Comparison of ENCODE assay signal across 22 cellular contexts in the genomic region with DNA sequence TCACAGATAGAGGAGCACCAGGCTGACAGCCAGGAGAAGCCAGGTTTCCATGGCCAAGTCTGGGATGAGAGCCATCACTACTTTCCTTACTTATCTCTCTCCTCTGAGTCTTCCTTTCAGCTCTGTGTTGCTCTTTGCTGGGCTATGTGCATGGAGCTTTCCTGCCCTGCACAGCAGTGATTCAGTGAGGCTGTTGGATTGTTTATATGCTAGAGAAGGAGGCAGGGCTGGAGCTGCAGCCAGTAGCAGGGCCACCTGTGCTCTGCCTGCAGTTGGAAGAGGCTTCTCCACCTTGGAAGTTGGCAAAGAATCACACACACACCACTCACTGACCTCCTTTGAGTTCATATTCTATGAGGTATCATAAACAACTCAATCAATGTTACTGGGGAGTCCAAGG. TPM values are rescaled to one million over a fixed set of nuclear protein-coding genes. Genes with fewer than 3 reads are reported as not detected.
DNase-seq lines count a peak whose midpoint lies in the region; ATAC-seq, FAIRE-seq and TF ChIP-seq lines count a peak whose summit lies in the region.
"Had no signal": no experiment of that assay in that cellular context is flagged by ENCODE, and none has a peak within 500 bp of the region (broad histone marks: within the 10 kb centered on the region; RNA-seq: fewer than 3 reads in every experiment).

A gene (minus strand): TSS at position 178 of the 400 bp plus-strand sequence. CDS start 103 bp downstream, at position 75.

- intact Hi-C loops in right lobe of liver (cut with DNase I), result no loop called here

- H3K27me3 Mint-ChIP-seq in stimulated activated naive B cell treated with anti-CD40 and anti-IgM and Interleukin-4, amounts not matched to agents 10 μg/mL and 1 μg/mL and 100 μg/mL, for 72 hours, result peaks cover 57 to 72% of the 10 kb centered on the region in 2 donors
- H3K27me3 Mint-ChIP-seq in activated T-cell treated with anti-CD3 and anti-CD28 coated beads, Interleukin-2, amount 50 U/mL, for 24 hours, result peaks cover 18% of the 10 kb centered on the region

- H3K4me1 Mint-ChIP-seq in stimulated activated naive B cell treated with anti-CD40 and anti-IgM and Interleukin-4, amounts not matched to agents 10 μg/mL and 1 μg/mL and 100 μg/mL, for 72 hours, result no peaks in the 10 kb centered on the region
- H3K4me1 Mint-ChIP-seq in activated T-cell treated with anti-CD3 and anti-CD28 coated beads, Interleukin-2, amount 50 U/mL, for 24 hours (ENCODE audit: low read depth), result peaks cover 34% of the 10 kb centered on the region
- H3K4me1 Mint-ChIP-seq: CD14-positive monocyte had no signal

- H3K9me3 ChIP-seq in GM23248 (ENCODE audit: low read depth) (no peaks in the 10 kb centered on the region), duodenal mucosa (ENCODE audit: control insufficient read depth in 1 of 2, low read length in 2 of 2) (no peaks in the 10 kb centered on the region), right lobe of liver (no peaks in the 10 kb centered on the region), small intestine (ENCODE audit: control insufficient read depth, low read depth) (no peaks in the 10 kb centered on the region)
- H3K9me3 ChIP-seq: HAP-1 had no signal

- DNase-seq in GM23248 (peak; percentile 6), right lobe of liver (peak in 2 of 3 donors; percentile 65 to 84), small intestine (peak; percentile 94), DMS53 (lab: John Stamatoyannopoulos, UW) (no peak)
- no peak for DNase-seq in stimulated activated naive B cell treated with anti-CD40 and anti-IgM and Interleukin-4, amounts not matched to agents 10 μg/mL and 1 μg/mL and 100 μg/mL, for 72 hours
- DNase-seq in activated T-cell treated with anti-CD3 and anti-CD28 coated beads, Interleukin-2, amount 50 U/mL, for 24 hours, result no peak
- DNase-seq: 8988T; DND-41; Kasumi-1; NCI-H1105; NCI-H1694 treated with DMSO at 0.1 percent for 48 hours; NCI-H510A; NCI-H748 treated with DMSO at 0.1 percent for 48 hours; NK-92 treated with Interleukin-12 subunit alpha and Interleukin-12 subunit beta, amount 100 ng/mL, for 24 hours; Right ventricle myocardium superior had no signal

- H2AFZ ChIP-seq in GM23248, result no peak within 1 kb of the TSS

- no peaks in the 10 kb centered on the region for H3K79me2 ChIP-seq in GM23248 (ENCODE audit: insufficient read depth)

- H3K27ac ChIP-seq in GM23248, result no peak within 1 kb of the TSS
- H3K27ac ChIP-seq in duodenal mucosa (ENCODE audit: low read depth, low read length), result no peak within 1 kb of the TSS
- H3K27ac ChIP-seq in right lobe of liver, result peak within 1 kb of the TSS in 2 of 3 donors; percentile 74 to 95
- H3K27ac ChIP-seq in small intestine (ENCODE audit: low read depth in 1 of 2, low read length in 1 of 2), result peak within 1 kb of the TSS; percentile 14 to 77

- peaks cover 0 to 1% of the 10 kb centered on the region in 2 donors for H3K9me3 Mint-ChIP-seq in stimulated activated naive B cell treated with anti-CD40 and anti-IgM and Interleukin-4, amounts not matched to agents 10 μg/mL and 1 μg/mL and 100 μg/mL, for 72 hours
- H3K9me3 Mint-ChIP-seq in activated T-cell treated with anti-CD3 and anti-CD28 coated beads, Interleukin-2, amount 50 U/mL, for 24 hours, result no peaks in the 10 kb centered on the region

- H3K4me3 ChIP-seq in GM23248 (no peak within 1 kb of the TSS), duodenal mucosa (ENCODE audit: low read depth in 1 of 2, low read length in 2 of 2) (peak within 1 kb of the TSS; percentile 56 to 57), right lobe of liver (peak within 1 kb of the TSS in 2 of 3 donors; percentile 48 to 61), small intestine (ENCODE audit: low read depth in 1 of 2, low read length in 2 of 2) (peak within 1 kb of the TSS in 1 of 2 donors; percentile 56)
- H3K4me3 ChIP-seq: HAP-1 had no signal

- H4K20me1 ChIP-seq in GM23248 (ENCODE audit: insufficient read depth), result no peaks in the 10 kb centered on the region

- H3K27me3 ChIP-seq in GM23248 (replicated peaks; ENCODE audit: insufficient read depth) (peaks cover 43% of the 10 kb centered on the region; the same call in 1 of the 2 replicates), duodenal mucosa (ENCODE audit: control insufficient read depth in 1 of 2, insufficient read depth in 2 of 2, low read length in 2 of 2) (no peaks in the 10 kb centered on the region), right lobe of liver (no peaks in the 10 kb centered on the region), small intestine (ENCODE audit: control insufficient read depth in 2 of 2, insufficient read depth in 2 of 2, low read length in 2 of 2) (peaks cover 0 to 3% of the 10 kb centered on the region in 2 donors)

- H3K4me1 ChIP-seq in GM23248 (ENCODE audit: insufficient read depth) (peaks cover 9% of the 10 kb centered on the region), duodenal mucosa (ENCODE audit: control insufficient read depth in 1 of 2, insufficient read depth in 2 of 2, low read length in 2 of 2) (peaks cover 32 to 36% of the 10 kb centered on the region in 2 donors), right lobe of liver (peaks cover 0 to 43% (median 0%) of the 10 kb centered on the region in 4 donors), small intestine (ENCODE audit: control insufficient read depth in 2 of 2, insufficient read depth in 1 of 2, low read depth in 1 of 2, low read length in 1 of 2) (peaks cover 10 to 14% of the 10 kb centered on the region in 2 donors)
- H3K4me1 ChIP-seq: HAP-1 had no signal

- TF ChIP-seq POLR2A in right lobe of liver (IDR thresholded peaks at IDR 0.05), result peak; percentile 33

- ATAC-seq in right lobe of liver (peak; percentile 36 to 82 (median 40)), GM21381 (IDR thresholded peaks at IDR 0.05; ENCODE audit: unreplicated experiment) (no peak)
- no peak for ATAC-seq in stimulated activated naive B cell treated with anti-CD40 and anti-IgM and Interleukin-4, amounts not matched to agents 10 μg/mL and 1 μg/mL and 100 μg/mL, for 72 hours (replicated peaks)

- H3K9me2 ChIP-seq in GM23248 (ENCODE audit: insufficient read depth), result no peaks in the 10 kb centered on the region

- no peak for TF ChIP-seq CTCF in right lobe of liver (IDR thresholded peaks at IDR 0.05)

- no peak within 1 kb of the TSS for H3K4me3 Mint-ChIP-seq in stimulated activated naive B cell treated with anti-CD40 and anti-IgM and Interleukin-4, amounts not matched to agents 10 μg/mL and 1 μg/mL and 100 μg/mL, for 72 hours
- no peak within 1 kb of the TSS for H3K4me3 Mint-ChIP-seq in activated T-cell treated with anti-CD3 and anti-CD28 coated beads, Interleukin-2, amount 50 U/mL, for 24 hours
- H3K4me3 Mint-ChIP-seq: CD14-positive monocyte had no signal

- no peak for FAIRE-seq in small intestine (lab: Jason Lieb, UNC)

- no peaks in the 10 kb centered on the region for H3K36me3 Mint-ChIP-seq in stimulated activated naive B cell treated with anti-CD40 and anti-IgM and Interleukin-4, amounts not matched to agents 10 μg/mL and 1 μg/mL and 100 μg/mL, for 72 hours
- no peaks in the 10 kb centered on the region for H3K36me3 Mint-ChIP-seq in activated T-cell treated with anti-CD3 and anti-CD28 coated beads, Interleukin-2, amount 50 U/mL, for 24 hours (ENCODE audit: low read depth)
- H3K36me3 Mint-ChIP-seq: CD14-positive monocyte had no signal

- no peak within 1 kb of the TSS for H3K27ac Mint-ChIP-seq in stimulated activated naive B cell treated with anti-CD40 and anti-IgM and Interleukin-4, amounts not matched to agents 10 μg/mL and 1 μg/mL and 100 μg/mL, for 72 hours
- H3K27ac Mint-ChIP-seq in activated T-cell treated with anti-CD3 and anti-CD28 coated beads, Interleukin-2, amount 50 U/mL, for 24 hours, result no peak within 1 kb of the TSS
- H3K27ac Mint-ChIP-seq: CD14-positive monocyte had no signal

- no peak within 1 kb of the TSS for H3K4me2 ChIP-seq in GM23248 (ENCODE audit: unreplicated experiment)

- H3K9ac ChIP-seq in GM23248, result no peak within 1 kb of the TSS
- peak within 1 kb of the TSS; percentile 12 to 27 for H3K9ac ChIP-seq in duodenal mucosa (ENCODE audit: low read depth in 1 of 2, low read length in 2 of 2)

- in situ Hi-C loops in GM23248 (cut with MboI), result no loop called here

- peaks cover 6% of the 10 kb centered on the region; the same call in 1 of the 2 replicates for H3F3A ChIP-seq in GM23248 (ENCODE audit: insufficient read depth)

- H3K36me3 ChIP-seq in GM23248 (ENCODE audit: low read depth) (no peaks in the 10 kb centered on the region), duodenal mucosa (ENCODE audit: control insufficient read depth in 1 of 2, insufficient read depth in 2 of 2, low read length in 2 of 2) (no peaks in the 10 kb centered on the region), right lobe of liver (peaks cover 0 to 30% (median 2%) of the 10 kb centered on the region in 4 donors), small intestine (ENCODE audit: control insufficient read depth in 2 of 2, insufficient read depth in 2 of 2, low read length in 2 of 2) (peaks cover 0 to 2% of the 10 kb centered on the region in 2 donors)
- H3K36me3 ChIP-seq: HAP-1 had no signal

RNA-seq across cellular contexts. Expression of the gene that starts here (rescaled TPM):
- not detected in 2 replicates for total RNA-seq in GM23248 (2014; rRNA removed; shearing (Covaris generic))
- not detected in 2 replicates for polyA plus RNA-seq in GM23248 (2016; fragmentation: Nextera tagmentation; extraction: Ambion mirVana)
- over 10,000 TPM in 1 of 6 experiments, 1,000 to 10,000 TPM in 2, 100 to 1,000 TPM in 3; 443 to 12,747 (median 1,120) TPM for total RNA-seq in right lobe of liver
- polyA plus RNA-seq in small intestine, result 100 to 1,000 TPM in 2 of 3 donors, 10 to 100 TPM in 1; 13.6 to 310 (median 181) TPM
- total RNA-seq: G401, OCI-LY7 had no signal
- polyA plus RNA-seq: AG04450, CD14-positive monocyte had no signal

Comparison
In these comparisons a context has a peak if more than half of its experiments do, and no peak if none do; other contexts are left out.
1. RNA of the gene that starts here (total RNA-seq): 443 to 12,747 TPM in right lobe of liver; not detected in GM23248; every median in the first group is over 100 times any median in the second.
2. RNA of the gene that starts here (polyA plus RNA-seq): 13.6 to 310 TPM in small intestine; not detected in GM23248; every median in the first group is over 10 times any median in the second.
3. Peak in DNase-seq in GM23248; RNA of the gene not detected or under 1 TPM.
4. DNase-seq: peak in right lobe of liver (2 of 3) and small intestine (single experiment); none in DMS53 (single experiment), stimulated activated naive B cell treated with anti-CD40 and anti-IgM and Interleukin-4, amounts not matched to agents 10 μg/mL and 1 μg/mL and 100 μg/mL, for 72 hours (single experiment) and activated T-cell treated with anti-CD3 and anti-CD28 coated beads, Interleukin-2, amount 50 U/mL, for 24 hours (single experiment).
5. H3K27ac ChIP-seq: peak in right lobe of liver (2 of 3) and small intestine (2 of 2); none in GM23248 (single experiment) and duodenal mucosa (single experiment).
6. ATAC-seq: peak in right lobe of liver (4 of 4); none in GM21381 (single experiment) and stimulated activated naive B cell treated with anti-CD40 and anti-IgM and Interleukin-4, amounts not matched to agents 10 μg/mL and 1 μg/mL and 100 μg/mL, for 72 hours (0 of 2).